11 cellular contexts compared by ENCODE assay signal in the genomic region with DNA sequence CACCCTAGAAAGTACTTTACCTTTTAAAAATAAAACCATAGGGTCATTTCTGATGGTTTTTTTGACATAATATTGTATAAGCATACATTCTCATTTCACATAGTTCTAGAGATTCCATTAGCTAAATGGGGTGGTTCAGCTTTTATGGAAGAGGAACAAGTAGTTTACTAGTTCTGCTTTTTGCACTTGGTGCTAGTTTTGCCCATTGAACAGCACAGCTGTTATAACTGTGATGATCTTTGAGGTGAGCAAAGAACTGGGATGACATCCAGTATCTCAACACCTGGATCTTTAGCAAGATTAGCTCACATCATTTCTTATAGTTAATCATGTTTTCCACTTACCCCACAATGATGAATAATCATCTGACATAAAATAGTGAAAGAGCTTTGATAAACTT.
DNase-seq lines count a peak whose midpoint lies in the region; ATAC-seq and TF ChIP-seq lines count a peak whose summit lies in the region.
"Had no signal": no experiment of that assay in that cellular context is flagged by ENCODE, and none has a peak within 500 bp of the region (broad histone marks: within the 10 kb centered on the region; RNA-seq: fewer than 3 reads in every experiment).

No MANE protein-coding gene starts in this region.

- no peaks in the 10 kb centered on the region for H3K36me3 ChIP-seq in SU-DHL-6 (ENCODE audit: low read length)

- H3K27ac ChIP-seq in SU-DHL-6 (ENCODE audit: low read depth, low read length), result peak overlapping the region; percentile 19; the same call in 1 of the 2 replicates
- no peak overlapping the region for H3K27ac ChIP-seq in coronary artery

- H3K9ac ChIP-seq in SU-DHL-6 (ENCODE audit: low read length), result no peak overlapping the region

- H3K4me2 ChIP-seq in SU-DHL-6 (ENCODE audit: low read depth, low read length, poor library complexity, severe bottlenecking), result no peak overlapping the region

- no peaks in the 10 kb centered on the region; the same call in 1 of the 2 replicates for H3K79me2 ChIP-seq in SU-DHL-6 (ENCODE audit: insufficient read depth, low read length)

- DNase-seq in NCI-H2227 (lab: John Stamatoyannopoulos, UW; ENCODE audit: unreplicated experiment) (no peak), NCI-H1105 (lab: John Stamatoyannopoulos, UW) (no peak), SW480 (ENCODE audit: low spot score) (no peak), coronary artery (ENCODE audit: low spot score) (no peak)
- DNase-seq: activated gamma-delta T cell treated with Interleukin-2 at 50 U/mL for 16 hours; CD4-positive, alpha-beta T cell; natural killer cell had no signal

- no peaks in the 10 kb centered on the region for H3K9me2 ChIP-seq in SU-DHL-6 (replicated peaks; ENCODE audit: insufficient read depth, low read length)

- TF ChIP-seq CTCF in SU-DHL-6 (IDR thresholded peaks at IDR 0.05; ENCODE audit: insufficient read depth, low read length, poor library complexity, severe bottlenecking) (no peak), coronary artery (IDR thresholded peaks at IDR 0.05) (no peak)

- no peaks in the 10 kb centered on the region for H4K20me1 ChIP-seq in SU-DHL-6 (ENCODE audit: low read depth, low read length)

- no peak overlapping the region for H2AFZ ChIP-seq in SU-DHL-6 (ENCODE audit: low read depth, low read length, severe bottlenecking)

- no peak overlapping the region for H3K4me3 ChIP-seq in SU-DHL-6 (ENCODE audit: insufficient read depth, low read length, poor library complexity, severe bottlenecking)
- H3K4me3 ChIP-seq in coronary artery, result no peak overlapping the region

- ATAC-seq in GM18499 (IDR thresholded peaks at IDR 0.05; ENCODE audit: insufficient read depth, unreplicated experiment) (peak; percentile 82), GM21529 (IDR thresholded peaks at IDR 0.05; ENCODE audit: unreplicated experiment) (peak; percentile 76), HG03342 (IDR thresholded peaks at IDR 0.05; ENCODE audit: unreplicated experiment) (peak; percentile 82)
- ATAC-seq: natural killer cell had no signal

- H3K27me3 ChIP-seq in SU-DHL-6 (ENCODE audit: low read length), result no peaks in the 10 kb centered on the region

- peaks cover 7% of the 10 kb centered on the region; the same call in 1 of the 2 replicates for H3F3A ChIP-seq in SU-DHL-6 (ENCODE audit: insufficient read depth)

- no peaks in the 10 kb centered on the region for H3K9me3 ChIP-seq in SU-DHL-6 (ENCODE audit: insufficient read depth, low read length)
